In genomic region chr3:10772230-10773161, GRCh38 we compare ENCODE assay signal across 1 cellular context.
TF ChIP-seq lines count a peak whose summit lies in the region.

No MANE protein-coding gene starts in this region.

TF ChIP-seq in HepG2, 621 proteins besides CTCF, POLR2A, EP300 and RAD21 (continued from another document and continues in another):
- TF ChIP-seq BCLAF1 (IDR thresholded peaks at IDR 0.05) = no peak
- no peak for TF ChIP-seq POGZ (CRISPR knock-in tag; IDR thresholded peaks at IDR 0.05)
- no peak for TF ChIP-seq SIX1 (CRISPR knock-in tag; IDR thresholded peaks at IDR 0.05; ENCODE audit: borderline replicate concordance)
- TF ChIP-seq ZNF773 (CRISPR knock-in tag; IDR thresholded peaks at IDR 0.05; ENCODE audit: borderline replicate concordance) = no peak
- TF ChIP-seq PLRG1 (conservative IDR thresholded peaks at IDR 0.05) = no peak
- no peak for TF ChIP-seq ZNF512B (CRISPR knock-in tag; IDR thresholded peaks at IDR 0.05; ENCODE audit: borderline replicate concordance)
- 0 out of 2 replicates have a peak, but pooled peaks have one; percentile 49 for TF ChIP-seq TSC22D2 (CRISPR knock-in tag; IDR thresholded peaks at IDR 0.05; ENCODE audit: borderline replicate concordance)
- no peak for TF ChIP-seq ZBTB43 (CRISPR knock-in tag; conservative IDR thresholded peaks at IDR 0.05)
- no peak for TF ChIP-seq ZNF292 (CRISPR knock-in tag; IDR thresholded peaks at IDR 0.05; ENCODE audit: borderline replicate concordance, low read depth)
- TF ChIP-seq ZNF609 (CRISPR knock-in tag; IDR thresholded peaks at IDR 0.05; ENCODE audit: borderline replicate concordance) = no peak
- no peak for TF ChIP-seq ZNF510 (CRISPR knock-in tag; IDR thresholded peaks at IDR 0.05; ENCODE audit: low read depth)
- no peak for TF ChIP-seq ZC3H13 (CRISPR knock-in tag; IDR thresholded peaks at IDR 0.05)
- no peak for TF ChIP-seq EZH2 (conservative IDR thresholded peaks at IDR 0.05; ENCODE audit: low read depth, low read length)
- TF ChIP-seq SPEN (CRISPR knock-in tag; IDR thresholded peaks at IDR 0.05; ENCODE audit: low read depth) = no peak
- TF ChIP-seq ISX (CRISPR knock-in tag; conservative IDR thresholded peaks at IDR 0.05) = no peak
- TF ChIP-seq SRSF1 (optimal IDR thresholded peaks at IDR 0.05; ENCODE audit: low read depth, low read length) = no peak
- no peak for TF ChIP-seq MATR3 (CRISPR knock-in tag; IDR thresholded peaks at IDR 0.05)
- no peak for TF ChIP-seq ZNF121 (CRISPR knock-in tag; IDR thresholded peaks at IDR 0.05)
- no peak for TF ChIP-seq ZC3H4 (CRISPR knock-in tag; IDR thresholded peaks at IDR 0.05; ENCODE audit: borderline replicate concordance)
- TF ChIP-seq RNF2 (conservative IDR thresholded peaks at IDR 0.05; ENCODE audit: low read depth) = no peak
- no peak for TF ChIP-seq SNRNP70 (IDR thresholded peaks at IDR 0.05; ENCODE audit: low read depth, low read length)
- TF ChIP-seq ZFP91 (CRISPR knock-in tag; IDR thresholded peaks at IDR 0.05; ENCODE audit: borderline replicate concordance) = peak; percentile 56; the same call in 1 of the 2 replicates
- TF ChIP-seq POGK (CRISPR knock-in tag; conservative IDR thresholded peaks at IDR 0.05) = no peak
- TF ChIP-seq PHF20 (CRISPR knock-in tag; IDR thresholded peaks at IDR 0.05) = no peak
- peak; percentile 61; the same call in 1 of the 2 replicates for TF ChIP-seq ZNF614 (CRISPR knock-in tag; IDR thresholded peaks at IDR 0.05; ENCODE audit: borderline replicate concordance)
- TF ChIP-seq ZNF780A (CRISPR knock-in tag; IDR thresholded peaks at IDR 0.05) = no peak
- no peak for TF ChIP-seq PHF21A (CRISPR knock-in tag; IDR thresholded peaks at IDR 0.05)
- no peak for TF ChIP-seq POLR2AphosphoS5 (IDR thresholded peaks at IDR 0.05; ENCODE audit: low read depth, low read length)
- TF ChIP-seq PAF1 (CRISPR knock-in tag; IDR thresholded peaks at IDR 0.05) = no peak
- no peak for TF ChIP-seq ZHX2 (IDR thresholded peaks at IDR 0.05; ENCODE audit: low read depth)
- TF ChIP-seq ZHX2 (CRISPR knock-in tag; IDR thresholded peaks at IDR 0.05; ENCODE audit: borderline replicate concordance) = no peak
- no peak for TF ChIP-seq PHB2 (IDR thresholded peaks at IDR 0.05; ENCODE audit: partially characterized antibody)
- TF ChIP-seq HNF1B (CRISPR knock-in tag; IDR thresholded peaks at IDR 0.05) = peak; percentile 69; the same call in 1 of the 2 replicates
- TF ChIP-seq ISL2 (CRISPR knock-in tag; IDR thresholded peaks at IDR 0.05) = 0 out of 2 replicates have a peak, but pooled peaks have one; percentile 28
- peak; percentile 55; the same call in 1 of the 2 replicates for TF ChIP-seq FOXC1 (CRISPR knock-in tag; IDR thresholded peaks at IDR 0.05; ENCODE audit: borderline replicate concordance)
